ENCODE assay signal across 8 cellular contexts in genomic region chr20:44210422-44211176, GRCh38. TPM values are rescaled to one million over a fixed set of nuclear protein-coding genes. Genes with fewer than 3 reads are reported as not detected.
DNase-seq lines count a peak whose midpoint lies in the region; ATAC-seq and TF ChIP-seq lines count a peak whose summit lies in the region.

Gene OSER1 (minus strand): TSS chr20:44210771. CDS start chr20:44206957, 3,814 bp downstream.

- TF ChIP-seq POLR2A in GM18951 (IDR thresholded peaks at IDR 0.05; ENCODE audit: extremely low read depth, insufficient read depth, insufficient read length): peak; percentile 70

- no peak for TF ChIP-seq CTCF in activated B cell treated with CpG ODN at 0.5 μM for 24 hours (IDR thresholded peaks at IDR 0.05)

- peaks cover 65% of the 10 kb centered on the region for H3K4me1 Mint-ChIP-seq in activated B cell treated with CpG ODN at 0.5 μM for 24 hours

- H3K27ac ChIP-seq in caudate nucleus (ENCODE audit: low read depth, low read length): peak within 1 kb of the TSS; percentile 97

- H3K27ac Mint-ChIP-seq in activated B cell treated with CpG ODN at 0.5 μM for 24 hours: peak within 1 kb of the TSS; percentile 98

- peak within 1 kb of the TSS; percentile 98 for H3K4me3 Mint-ChIP-seq in activated B cell treated with CpG ODN at 0.5 μM for 24 hours

- CTCF ChIA-PET in activated B cell treated with CpG ODN at 0.5 μM for 24 hours (lab: Charles Lee): interaction anchor here (1.0 to 1.1 kb wide), 2 partner anchors 21 to 100 kb away, joined by 4 to 5 read pairs; partner anchors contain the start of gene FITM2

- H3K27me3 Mint-ChIP-seq in activated B cell treated with CpG ODN at 0.5 μM for 24 hours: no peaks in the 10 kb centered on the region

- POLR2A ChIA-PET in activated B cell treated with CpG ODN at 0.5 μM for 24 hours (lab: Charles Lee): interaction anchor here (0.6 to 1.4 kb wide), 7 partner anchors 23 to 757 kb away, joined by 3 to 9 read pairs (median 5); partner anchors contain the start of genes FITM2, SERINC3 and SRSF6

- peaks cover 28% of the 10 kb centered on the region for H3K36me3 Mint-ChIP-seq in activated B cell treated with CpG ODN at 0.5 μM for 24 hours (ENCODE audit: low read depth)

- peak; percentile 78 for ATAC-seq in HG03196 (IDR thresholded peaks at IDR 0.05; ENCODE audit: unreplicated experiment)
- ATAC-seq in activated B cell treated with CpG ODN at 0.5 μM for 24 hours (ENCODE audit: low read depth): peak; percentile 80

- peak; percentile 100 for DNase-seq in AG08395 (ENCODE audit: low spot score)
- peak; percentile 98 for DNase-seq in NCI-H345 (lab: John Stamatoyannopoulos, UW)
- peak; percentile 99 for DNase-seq in activated B cell treated with CpG ODN at 0.5 μM for 24 hours
- DNase-seq in caudate nucleus (lab: John Stamatoyannopoulos, UW): peak; percentile 77 to 99 (median 95)
- DNase-seq in inferior parietal cortex (ENCODE audit: extremely low spot score): peak; percentile 95
- DNase-seq in stimulated activated CD4-positive, alpha-beta T cell treated with anti-CD3 and anti-CD28 coated beads, Interleukin-12 subunit alpha, Interleukin-12 subunit beta, amount 100 ng/mL, for 24 hours (ENCODE audit: low read depth in 2 of 2): peak; percentile 96

- intact Hi-C loops in activated B cell treated with CpG ODN at 0.5 μM for 24 hours (cut with micrococcal nuclease): loop anchor here (1.0 to 10.0 kb wide), 13 partner anchors 20 to 1084 kb away; partner anchors contain the start of genes FITM2, IFT52, MYBL2 and SERINC3

- in situ Hi-C loops in GM18951 (cut with MboI; ENCODE audit: low sequenced_read_pairs, unreplicated experiment): no loop called here

- H3K9me3 Mint-ChIP-seq in activated B cell treated with CpG ODN at 0.5 μM for 24 hours: no peaks in the 10 kb centered on the region

RNA-seq across cellular contexts. Expression of gene OSER1, which starts in this region (rescaled TPM):
- total RNA-seq in activated B cell treated with CpG ODN at 0.5 μM for 24 hours: 47.3 and 48.9 TPM in 2 replicates

Comparison
In these comparisons a context has a peak if more than half of its experiments do, and no peak if none do; other contexts are left out.
1. Peak in every context shown above with its lines: DNase-seq, ATAC-seq and H3K27ac ChIP-seq.